In genomic region chr9:122222741-122223140, GRCh38 we compare ENCODE assay signal across 2 cellular contexts.
TF ChIP-seq lines count a peak whose summit lies in the region.

No MANE protein-coding gene starts in this region.

TF ChIP-seq in SK-N-SH, 30 proteins besides CTCF, POLR2A, EP300 and RAD21 (continued from another document):
- TF ChIP-seq NFIC (IDR thresholded peaks at IDR 0.05; ENCODE audit: borderline replicate concordance) (no peak), YY1 (IDR thresholded peaks at IDR 0.05; ENCODE audit: low read depth) (no peak), FOXM1 (IDR thresholded peaks at IDR 0.05; ENCODE audit: low read depth) (no peak), GATA2 (CRISPR knock-in tag; IDR thresholded peaks at IDR 0.05) (no peak), GABPA (IDR thresholded peaks at IDR 0.05; ENCODE audit: low read depth) (no peak), EZH2phosphoT487 (IDR thresholded peaks at IDR 0.05; ENCODE audit: borderline replicate concordance, low read depth) (no peak), RFX5 (IDR thresholded peaks at IDR 0.05; ENCODE audit: low read length) (no peak), MXI1 (IDR thresholded peaks at IDR 0.05; ENCODE audit: low read depth, low read length) (no peak), POLR2AphosphoS5 (IDR thresholded peaks at IDR 0.05; ENCODE audit: low read depth, low read length) (no peak), TAF1 (IDR thresholded peaks at IDR 0.05; ENCODE audit: borderline replicate concordance, low read depth, low read length) (no peak), NRF1 (IDR thresholded peaks at IDR 0.05; ENCODE audit: low read depth, low read length) (no peak)

TF ChIP-seq in SK-N-SH treated with all-trans-retinoic acid at 6 μM for 48 hours, 23 proteins besides CTCF, POLR2A, EP300 and RAD21 (continued from another document):
- TF ChIP-seq TSHZ2 (CRISPR knock-in tag; IDR thresholded peaks at IDR 0.05) (no peak), ZNF8 (CRISPR knock-in tag; IDR thresholded peaks at IDR 0.05) (no peak), CREB5 (CRISPR knock-in tag; IDR thresholded peaks at IDR 0.05; ENCODE audit: low read depth) (no peak), RARB (CRISPR knock-in tag; IDR thresholded peaks at IDR 0.05) (no peak)
